13 cellular contexts compared by ENCODE assay signal in genomic region chr12:118853634-118854033, GRCh38.
DNase-seq lines count a peak whose midpoint lies in the region; ATAC-seq and TF ChIP-seq lines count a peak whose summit lies in the region.
"Had no signal": no experiment of that assay in that cellular context is flagged by ENCODE, and none has a peak within 500 bp of the region (broad histone marks: within the 10 kb centered on the region; RNA-seq: fewer than 3 reads in every experiment).

No MANE protein-coding gene starts in this region.

- TF ChIP-seq CTCF in HCT116 (IDR thresholded peaks at IDR 0.05 in 2 of 3, conservative IDR thresholded peaks at IDR 0.05 in 1 of 3; ENCODE audit: borderline replicate concordance in 1 of 3, insufficient read depth in 1 of 3, low read depth in 2 of 3, low read length in 2 of 3): 0 out of 6 replicates have a peak, but pooled peaks of 2 of the 3 experiments have one; percentile 7
- TF ChIP-seq CTCF in chondrocyte (IDR thresholded peaks at IDR 0.05): peak; percentile 44

- H3K9me2 ChIP-seq in HCT116 (ENCODE audit: insufficient read depth): no peaks in the 10 kb centered on the region

- DNase-seq in NCI-H748 (lab: John Stamatoyannopoulos, UW; ENCODE audit: unreplicated experiment) (peak; percentile 51), NCI-H748 treated with DMSO at 0.1 percent for 48 hours (lab: John Stamatoyannopoulos, UW) (no peak), HCT116 (ENCODE audit: low read depth, low spot score) (no peak), chondrocyte (ENCODE audit: low spot score) (no peak), midbrain (lab: John Stamatoyannopoulos, UW) (peak; percentile 3), foreskin melanocyte (no peak), GOT3 (lab: John Stamatoyannopoulos, UW) (no peak)
- DNase-seq in activated naive CD4-positive, alpha-beta T cell treated with anti-CD3 and anti-CD28 coated beads, Interleukin-2, amount 10 ng/mL, durations not matched to agents 7 days and 5 days: no peak
- DNase-seq: effector CD8-positive, alpha-beta T cell; NCI-H446; pancreas; SHP77 treated with DMSO at 0.1 percent for 48 hours had no signal

- H3K4me2 ChIP-seq in HCT116 (ENCODE audit: low read length): no peak overlapping the region

- no peaks in the 10 kb centered on the region for H3K4me1 Mint-ChIP-seq in chondrocyte (ENCODE audit: low read depth)
- H3K4me1 Mint-ChIP-seq in activated naive CD4-positive, alpha-beta T cell treated with anti-CD3 and anti-CD28 coated beads, Interleukin-2, amount 10 ng/mL, durations not matched to agents 7 days and 5 days: no peaks in the 10 kb centered on the region
- H3K4me1 Mint-ChIP-seq: memory B cell had no signal

- H3K27ac ChIP-seq in HCT116 (ENCODE audit: low read depth, low read length): no peak overlapping the region
- H3K27ac ChIP-seq: pancreas had no signal

- ATAC-seq in HCT116: no peak
- ATAC-seq: pancreas had no signal

- no peak overlapping the region for H3K4me3 ChIP-seq in HCT116 (replicated peaks in 1 of 2; ENCODE audit: low read depth in 1 of 2, low read length in 2 of 2)
- H3K4me3 ChIP-seq: pancreas had no signal

- H3K36me3 Mint-ChIP-seq in chondrocyte (ENCODE audit: low read depth): no peaks in the 10 kb centered on the region
- H3K36me3 Mint-ChIP-seq in activated naive CD4-positive, alpha-beta T cell treated with anti-CD3 and anti-CD28 coated beads, Interleukin-2, amount 10 ng/mL, durations not matched to agents 7 days and 5 days: no peaks in the 10 kb centered on the region

- no peaks in the 10 kb centered on the region for H4K20me1 ChIP-seq in HCT116 (ENCODE audit: insufficient read depth)

- CTCF ChIA-PET in HCT116 (lab: Charles Lee): no interaction called here
- CTCF ChIA-PET in activated naive CD4-positive, alpha-beta T cell treated with anti-CD3 and anti-CD28 coated beads, Interleukin-2, amount 10 ng/mL, durations not matched to agents 7 days and 5 days (lab: Charles Lee): no interaction called here

- no peak overlapping the region for H3K4me3 Mint-ChIP-seq in chondrocyte (ENCODE audit: unreplicated experiment)
- no peak overlapping the region for H3K4me3 Mint-ChIP-seq in activated naive CD4-positive, alpha-beta T cell treated with anti-CD3 and anti-CD28 coated beads, Interleukin-2, amount 10 ng/mL, durations not matched to agents 7 days and 5 days
- H3K4me3 Mint-ChIP-seq: memory B cell had no signal

- no peaks in the 10 kb centered on the region for H3K79me2 ChIP-seq in HCT116 (ENCODE audit: insufficient read depth, low read length)

- POLR2A ChIA-PET in HCT116 (lab: Charles Lee): no interaction called here

- H3K4me1 ChIP-seq in HCT116 (ENCODE audit: control insufficient read depth in 1 of 2, insufficient read depth in 2 of 2, low read length in 2 of 2): no peaks in the 10 kb centered on the region
- H3K4me1 ChIP-seq: pancreas had no signal

- no peaks in the 10 kb centered on the region for H3K36me3 ChIP-seq in HCT116 (ENCODE audit: control insufficient read depth in 1 of 2, insufficient read depth in 2 of 2, low read length in 2 of 2)
- H3K36me3 ChIP-seq: pancreas had no signal

- 0 out of 2 replicates have a peak, but pooled peaks cover 8% of the 10 kb centered on the region for H3K27me3 ChIP-seq in HCT116 (ENCODE audit: insufficient read depth, low read length)

- peak; percentile 34 for TF ChIP-seq RAD21 in HCT116 (IDR thresholded peaks at IDR 0.05; ENCODE audit: low read depth)

- TF ChIP-seq POLR2A in HCT116 (IDR thresholded peaks at IDR 0.05; ENCODE audit: borderline replicate concordance, extremely low read depth, insufficient read depth, insufficient read length): no peak

- BruUV-seq in HCT116 (replicated peaks; lab: Mats Ljungman, UMichigan): no TSS peak

- RAD21 ChIA-PET in HCT116 (lab: Charles Lee; ENCODE audit: low non-redundant PET in 1 of 2, low total read pairs in 2 of 2, uncharacterized antibody in 2 of 2, unreplicated experiment in 2 of 2): no interaction called here

- peaks cover 1% of the 10 kb centered on the region for H3K27me3 Mint-ChIP-seq in chondrocyte (ENCODE audit: low read depth)
- no peaks in the 10 kb centered on the region for H3K27me3 Mint-ChIP-seq in activated naive CD4-positive, alpha-beta T cell treated with anti-CD3 and anti-CD28 coated beads, Interleukin-2, amount 10 ng/mL, durations not matched to agents 7 days and 5 days

- no peak overlapping the region for H2AFZ ChIP-seq in HCT116 (ENCODE audit: low read depth, low read length, poor library complexity, severe bottlenecking)

- H3K9me3 ChIP-seq in HCT116 (ENCODE audit: control insufficient read depth in 1 of 2, insufficient read depth in 1 of 2, low read depth in 1 of 2, low read length in 2 of 2): no peaks in the 10 kb centered on the region
- H3K9me3 ChIP-seq: pancreas had no signal

- no peak overlapping the region for H3K27ac Mint-ChIP-seq in chondrocyte (ENCODE audit: unreplicated experiment)
- H3K27ac Mint-ChIP-seq in activated naive CD4-positive, alpha-beta T cell treated with anti-CD3 and anti-CD28 coated beads, Interleukin-2, amount 10 ng/mL, durations not matched to agents 7 days and 5 days: no peak overlapping the region
- H3K27ac Mint-ChIP-seq: memory B cell had no signal

- intact Hi-C loops in HCT116 (cut with micrococcal nuclease): loop anchor here (10.0 kb wide), 1 partner anchor 449 kb away; no protein-coding TSS in a partner anchor

- no peak overlapping the region for H3K9ac ChIP-seq in HCT116 (ENCODE audit: low read length)

- peaks cover 2% of the 10 kb centered on the region for H3K9me3 Mint-ChIP-seq in chondrocyte (ENCODE audit: low read depth)
- peaks cover 1% of the 10 kb centered on the region for H3K9me3 Mint-ChIP-seq in activated naive CD4-positive, alpha-beta T cell treated with anti-CD3 and anti-CD28 coated beads, Interleukin-2, amount 10 ng/mL, durations not matched to agents 7 days and 5 days

TF ChIP-seq in HCT116, 20 proteins besides CTCF, POLR2A, EP300 and RAD21:
- TF ChIP-seq EGR1 (IDR thresholded peaks at IDR 0.05; ENCODE audit: low read depth) (no peak), SP1 (IDR thresholded peaks at IDR 0.05; ENCODE audit: low read depth) (no peak), CEBPB (IDR thresholded peaks at IDR 0.05; ENCODE audit: low read depth) (no peak), FOSL1 (IDR thresholded peaks at IDR 0.05; ENCODE audit: low read depth) (no peak), MAX (IDR thresholded peaks at IDR 0.05) (no peak)

Comparison
In these comparisons a context has a peak if more than half of its experiments do, and no peak if none do; other contexts are left out.
1. DNase-seq: peak in NCI-H748 (single experiment) and midbrain (single experiment); none in NCI-H748 treated with DMSO at 0.1 percent for 48 hours (single experiment), HCT116 (single experiment), chondrocyte (single experiment), foreskin melanocyte (single experiment), GOT3 (single experiment) and activated naive CD4-positive, alpha-beta T cell treated with anti-CD3 and anti-CD28 coated beads, Interleukin-2, amount 10 ng/mL, durations not matched to agents 7 days and 5 days (single experiment).